In genomic region chr9:33211695-33212393, GRCh38 we compare ENCODE assay signal across 1 cellular context.
TF ChIP-seq lines count a peak whose summit lies in the region.

No MANE protein-coding gene starts in this region.

TF ChIP-seq in GM12878, 131 proteins besides CTCF, POLR2A, EP300 and RAD21:
- no peak for TF ChIP-seq HCFC1 (IDR thresholded peaks at IDR 0.05; ENCODE audit: low read length)
- TF ChIP-seq REST (IDR thresholded peaks at IDR 0.05; ENCODE audit: low read depth, low read length), result no peak
- TF ChIP-seq KAT2A (conservative IDR thresholded peaks at IDR 0.05; ENCODE audit: control insufficient read depth, low read depth, low read length), result no peak
- no peak for TF ChIP-seq HDAC2 (IDR thresholded peaks at IDR 0.05)
- no peak for TF ChIP-seq CBX3 (IDR thresholded peaks at IDR 0.05; ENCODE audit: borderline replicate concordance, low read depth)
- no peak for TF ChIP-seq ATF2 (IDR thresholded peaks at IDR 0.05; ENCODE audit: low read length)
TF ChIP-seq in GM12878: peak in this region for 0.
